In the genomic region with DNA sequence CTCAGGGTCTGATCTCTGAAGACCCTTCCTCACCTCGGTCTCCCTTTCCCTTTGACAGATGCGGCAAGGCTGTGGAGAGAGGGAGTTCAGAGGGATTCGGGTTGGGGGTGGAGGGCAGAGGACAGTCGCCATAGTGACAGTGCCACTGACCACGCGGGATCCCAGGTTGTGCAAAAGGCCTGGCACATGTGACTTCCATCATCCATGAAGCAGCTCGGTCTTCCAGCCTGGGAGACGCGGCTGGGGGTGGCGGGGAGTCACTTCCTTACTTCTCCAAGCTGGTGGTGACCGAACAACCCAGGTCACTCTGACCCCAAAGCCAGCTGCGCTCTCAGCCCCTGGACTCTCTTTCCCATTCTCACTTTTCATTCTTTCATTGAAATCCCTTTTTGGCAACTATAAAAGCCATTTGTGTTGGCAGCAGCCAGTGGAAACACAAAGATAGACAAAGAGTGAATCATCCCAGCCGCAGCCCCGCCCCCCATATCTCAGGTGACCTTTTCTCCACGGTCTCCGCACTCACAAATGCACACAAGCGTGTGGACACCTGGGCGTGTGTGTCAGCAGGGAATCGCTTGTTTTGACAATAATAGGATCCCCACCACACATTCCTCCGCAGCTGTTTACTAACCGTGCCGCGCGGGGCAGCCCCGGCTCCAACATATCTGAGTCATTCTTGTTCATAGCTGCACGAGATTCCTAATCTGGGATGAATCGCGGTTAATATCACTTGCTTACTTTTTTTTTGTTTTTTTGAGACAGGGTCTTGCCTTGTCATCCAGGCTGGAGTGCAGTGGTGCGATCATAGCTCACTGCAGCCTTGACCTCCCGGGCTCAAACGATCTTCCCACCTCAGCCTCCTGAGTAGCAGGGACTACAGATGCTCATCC, we compare ENCODE assay signal across 2 cellular contexts.
A peak's percentile ranks its signal among the peaks of the same experiment; 100 is the strongest.
TF ChIP-seq lines count a peak whose summit lies in the region.

No MANE protein-coding gene starts in this region.

TF ChIP-seq in K562, 482 proteins besides CTCF, POLR2A, EP300 and RAD21 (continued from another document and continues in another):
- TF ChIP-seq C11orf30 (IDR thresholded peaks at IDR 0.05; ENCODE audit: low read depth) (peak; percentile 78), SMAD4 (CRISPR knock-in tag; conservative IDR thresholded peaks at IDR 0.05) (peak; percentile 15; the same call in 1 of the 2 replicates), ZBTB17 (CRISPR knock-in tag; IDR thresholded peaks at IDR 0.05) (peak; percentile 51; the same call in 1 of the 2 replicates), NR2C2 (CRISPR knock-in tag; IDR thresholded peaks at IDR 0.05) (no peak), NR2C2 (tag; IDR thresholded peaks at IDR 0.05) (peak; percentile 76), ARID1B (IDR thresholded peaks at IDR 0.05) (peak; percentile 85), HNRNPLL (IDR thresholded peaks at IDR 0.05; ENCODE audit: low read depth, low read length, poor library complexity, severe bottlenecking) (no peak), ZBTB1 (CRISPR knock-in tag; IDR thresholded peaks at IDR 0.05; ENCODE audit: borderline replicate concordance, low read depth) (0 out of 2 replicates have a peak, but pooled peaks have one; percentile 6), KLF13 (tag; IDR thresholded peaks at IDR 0.05; ENCODE audit: borderline replicate concordance, low read depth) (peak; percentile 37; the same call in 1 of the 2 replicates), NRF1 (conservative IDR thresholded peaks at IDR 0.05 in 1 of 2, IDR thresholded peaks at IDR 0.05 in 1 of 2) (peak; percentile 55 to 57), RBBP5 (IDR thresholded peaks at IDR 0.05; ENCODE audit: borderline replicate concordance, insufficient read depth, low read length, poor library complexity, severe bottlenecking) (peak; percentile 53), ZNF316 (IDR thresholded peaks at IDR 0.05) (peak; percentile 78), LEF1 (IDR thresholded peaks at IDR 0.05) (peak; percentile 79; the same call in 1 of the 2 replicates), DACH1 (IDR thresholded peaks at IDR 0.05; ENCODE audit: partially characterized antibody) (peak; percentile 85), MAZ (CRISPR knock-in tag; conservative IDR thresholded peaks at IDR 0.05 in 1 of 2, IDR thresholded peaks at IDR 0.05 in 1 of 2) (peak; percentile 24 to 52; a peak in 3 of 4 replicates), SP1 (CRISPR knock-in tag; IDR thresholded peaks at IDR 0.05) (peak; percentile 41; the same call in 1 of the 2 replicates), CBFA2T3 (IDR thresholded peaks at IDR 0.05) (peak; percentile 63)
- TF ChIP-seq, protein P1, sequence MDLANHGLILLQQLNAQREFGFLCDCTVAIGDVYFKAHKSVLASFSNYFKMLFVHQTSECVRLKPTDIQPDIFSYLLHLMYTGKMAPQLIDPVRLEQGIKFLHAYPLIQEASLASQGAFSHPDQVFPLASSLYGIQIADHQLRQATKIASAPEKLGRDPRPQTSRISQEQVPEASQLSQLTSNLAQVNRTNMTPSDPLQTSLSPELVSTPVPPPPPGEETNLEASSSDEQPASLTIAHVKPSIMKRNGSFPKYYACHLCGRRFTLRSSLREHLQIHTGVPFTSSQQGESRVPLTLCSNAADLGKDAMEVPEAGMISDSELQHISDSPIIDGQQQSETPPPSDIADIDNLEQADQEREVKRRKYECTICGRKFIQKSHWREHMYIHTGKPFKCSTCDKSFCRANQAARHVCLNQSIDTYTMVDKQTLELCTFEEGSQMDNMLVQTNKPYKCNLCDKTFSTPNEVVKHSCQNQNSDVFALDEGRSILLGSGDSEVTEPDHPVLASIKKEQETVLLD (IDR thresholded peaks at IDR 0.05) = peak; percentile 27
- TF ChIP-seq, protein P2, sequence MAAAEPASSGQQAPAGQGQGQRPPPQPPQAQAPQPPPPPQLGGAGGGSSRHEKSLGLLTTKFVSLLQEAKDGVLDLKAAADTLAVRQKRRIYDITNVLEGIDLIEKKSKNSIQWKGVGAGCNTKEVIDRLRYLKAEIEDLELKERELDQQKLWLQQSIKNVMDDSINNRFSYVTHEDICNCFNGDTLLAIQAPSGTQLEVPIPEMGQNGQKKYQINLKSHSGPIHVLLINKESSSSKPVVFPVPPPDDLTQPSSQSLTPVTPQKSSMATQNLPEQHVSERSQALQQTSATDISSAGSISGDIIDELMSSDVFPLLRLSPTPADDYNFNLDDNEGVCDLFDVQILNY (CRISPR knock-in tag; IDR thresholded peaks at IDR 0.05) = peak; percentile 81; the same call in 1 of the 2 replicates
- TF ChIP-seq, protein P3, sequence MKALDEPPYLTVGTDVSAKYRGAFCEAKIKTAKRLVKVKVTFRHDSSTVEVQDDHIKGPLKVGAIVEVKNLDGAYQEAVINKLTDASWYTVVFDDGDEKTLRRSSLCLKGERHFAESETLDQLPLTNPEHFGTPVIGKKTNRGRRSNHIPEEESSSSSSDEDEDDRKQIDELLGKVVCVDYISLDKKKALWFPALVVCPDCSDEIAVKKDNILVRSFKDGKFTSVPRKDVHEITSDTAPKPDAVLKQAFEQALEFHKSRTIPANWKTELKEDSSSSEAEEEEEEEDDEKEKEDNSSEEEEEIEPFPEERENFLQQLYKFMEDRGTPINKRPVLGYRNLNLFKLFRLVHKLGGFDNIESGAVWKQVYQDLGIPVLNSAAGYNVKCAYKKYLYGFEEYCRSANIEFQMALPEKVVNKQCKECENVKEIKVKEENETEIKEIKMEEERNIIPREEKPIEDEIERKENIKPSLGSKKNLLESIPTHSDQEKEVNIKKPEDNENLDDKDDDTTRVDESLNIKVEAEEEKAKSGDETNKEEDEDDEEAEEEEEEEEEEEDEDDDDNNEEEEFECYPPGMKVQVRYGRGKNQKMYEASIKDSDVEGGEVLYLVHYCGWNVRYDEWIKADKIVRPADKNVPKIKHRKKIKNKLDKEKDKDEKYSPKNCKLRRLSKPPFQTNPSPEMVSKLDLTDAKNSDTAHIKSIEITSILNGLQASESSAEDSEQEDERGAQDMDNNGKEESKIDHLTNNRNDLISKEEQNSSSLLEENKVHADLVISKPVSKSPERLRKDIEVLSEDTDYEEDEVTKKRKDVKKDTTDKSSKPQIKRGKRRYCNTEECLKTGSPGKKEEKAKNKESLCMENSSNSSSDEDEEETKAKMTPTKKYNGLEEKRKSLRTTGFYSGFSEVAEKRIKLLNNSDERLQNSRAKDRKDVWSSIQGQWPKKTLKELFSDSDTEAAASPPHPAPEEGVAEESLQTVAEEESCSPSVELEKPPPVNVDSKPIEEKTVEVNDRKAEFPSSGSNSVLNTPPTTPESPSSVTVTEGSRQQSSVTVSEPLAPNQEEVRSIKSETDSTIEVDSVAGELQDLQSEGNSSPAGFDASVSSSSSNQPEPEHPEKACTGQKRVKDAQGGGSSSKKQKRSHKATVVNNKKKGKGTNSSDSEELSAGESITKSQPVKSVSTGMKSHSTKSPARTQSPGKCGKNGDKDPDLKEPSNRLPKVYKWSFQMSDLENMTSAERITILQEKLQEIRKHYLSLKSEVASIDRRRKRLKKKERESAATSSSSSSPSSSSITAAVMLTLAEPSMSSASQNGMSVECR (CRISPR knock-in tag; IDR thresholded peaks at IDR 0.05) = peak; percentile 30; the same call in 1 of the 2 replicates

TF ChIP-seq in HepG2, 621 proteins besides CTCF, POLR2A, EP300 and RAD21 (continued from another document and continues in another):
- TF ChIP-seq, protein P4, sequence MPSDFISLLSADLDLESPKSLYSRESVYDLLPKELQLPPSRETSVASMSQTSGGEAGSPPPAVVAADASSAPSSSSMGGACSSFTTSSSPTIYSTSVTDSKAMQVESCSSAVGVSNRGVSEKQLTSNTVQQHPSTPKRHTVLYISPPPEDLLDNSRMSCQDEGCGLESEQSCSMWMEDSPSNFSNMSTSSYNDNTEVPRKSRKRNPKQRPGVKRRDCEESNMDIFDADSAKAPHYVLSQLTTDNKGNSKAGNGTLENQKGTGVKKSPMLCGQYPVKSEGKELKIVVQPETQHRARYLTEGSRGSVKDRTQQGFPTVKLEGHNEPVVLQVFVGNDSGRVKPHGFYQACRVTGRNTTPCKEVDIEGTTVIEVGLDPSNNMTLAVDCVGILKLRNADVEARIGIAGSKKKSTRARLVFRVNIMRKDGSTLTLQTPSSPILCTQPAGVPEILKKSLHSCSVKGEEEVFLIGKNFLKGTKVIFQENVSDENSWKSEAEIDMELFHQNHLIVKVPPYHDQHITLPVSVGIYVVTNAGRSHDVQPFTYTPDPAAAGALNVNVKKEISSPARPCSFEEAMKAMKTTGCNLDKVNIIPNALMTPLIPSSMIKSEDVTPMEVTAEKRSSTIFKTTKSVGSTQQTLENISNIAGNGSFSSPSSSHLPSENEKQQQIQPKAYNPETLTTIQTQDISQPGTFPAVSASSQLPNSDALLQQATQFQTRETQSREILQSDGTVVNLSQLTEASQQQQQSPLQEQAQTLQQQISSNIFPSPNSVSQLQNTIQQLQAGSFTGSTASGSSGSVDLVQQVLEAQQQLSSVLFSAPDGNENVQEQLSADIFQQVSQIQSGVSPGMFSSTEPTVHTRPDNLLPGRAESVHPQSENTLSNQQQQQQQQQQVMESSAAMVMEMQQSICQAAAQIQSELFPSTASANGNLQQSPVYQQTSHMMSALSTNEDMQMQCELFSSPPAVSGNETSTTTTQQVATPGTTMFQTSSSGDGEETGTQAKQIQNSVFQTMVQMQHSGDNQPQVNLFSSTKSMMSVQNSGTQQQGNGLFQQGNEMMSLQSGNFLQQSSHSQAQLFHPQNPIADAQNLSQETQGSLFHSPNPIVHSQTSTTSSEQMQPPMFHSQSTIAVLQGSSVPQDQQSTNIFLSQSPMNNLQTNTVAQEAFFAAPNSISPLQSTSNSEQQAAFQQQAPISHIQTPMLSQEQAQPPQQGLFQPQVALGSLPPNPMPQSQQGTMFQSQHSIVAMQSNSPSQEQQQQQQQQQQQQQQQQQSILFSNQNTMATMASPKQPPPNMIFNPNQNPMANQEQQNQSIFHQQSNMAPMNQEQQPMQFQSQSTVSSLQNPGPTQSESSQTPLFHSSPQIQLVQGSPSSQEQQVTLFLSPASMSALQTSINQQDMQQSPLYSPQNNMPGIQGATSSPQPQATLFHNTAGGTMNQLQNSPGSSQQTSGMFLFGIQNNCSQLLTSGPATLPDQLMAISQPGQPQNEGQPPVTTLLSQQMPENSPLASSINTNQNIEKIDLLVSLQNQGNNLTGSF (CRISPR knock-in tag; IDR thresholded peaks at IDR 0.05) = no peak
- TF ChIP-seq TBX3 (IDR thresholded peaks at IDR 0.05; ENCODE audit: borderline replicate concordance) (peak; percentile 60; the same call in 1 of the 2 replicates), SALL1 (CRISPR knock-in tag; IDR thresholded peaks at IDR 0.05) (peak; percentile 74; the same call in 1 of the 2 replicates), SSRP1 (CRISPR knock-in tag; IDR thresholded peaks at IDR 0.05) (0 out of 2 replicates have a peak, but pooled peaks have one; percentile 61), MAF1 (CRISPR knock-in tag; IDR thresholded peaks at IDR 0.05; ENCODE audit: borderline replicate concordance) (no peak), GTF2F1 (IDR thresholded peaks at IDR 0.05; ENCODE audit: low read length) (no peak), ZNF7 (CRISPR knock-in tag; IDR thresholded peaks at IDR 0.05) (no peak), ZMYM2 (CRISPR knock-in tag; IDR thresholded peaks at IDR 0.05) (0 out of 2 replicates have a peak, but pooled peaks have one; percentile 13), ZC3H13 (CRISPR knock-in tag; IDR thresholded peaks at IDR 0.05) (0 out of 2 replicates have a peak, but pooled peaks have one; percentile 18), KLF16 (CRISPR knock-in tag; IDR thresholded peaks at IDR 0.05) (0 out of 4 replicates have a peak, but pooled peaks of 1 of the 2 experiments have one; percentile 21)
- TF ChIP-seq, protein P5, sequence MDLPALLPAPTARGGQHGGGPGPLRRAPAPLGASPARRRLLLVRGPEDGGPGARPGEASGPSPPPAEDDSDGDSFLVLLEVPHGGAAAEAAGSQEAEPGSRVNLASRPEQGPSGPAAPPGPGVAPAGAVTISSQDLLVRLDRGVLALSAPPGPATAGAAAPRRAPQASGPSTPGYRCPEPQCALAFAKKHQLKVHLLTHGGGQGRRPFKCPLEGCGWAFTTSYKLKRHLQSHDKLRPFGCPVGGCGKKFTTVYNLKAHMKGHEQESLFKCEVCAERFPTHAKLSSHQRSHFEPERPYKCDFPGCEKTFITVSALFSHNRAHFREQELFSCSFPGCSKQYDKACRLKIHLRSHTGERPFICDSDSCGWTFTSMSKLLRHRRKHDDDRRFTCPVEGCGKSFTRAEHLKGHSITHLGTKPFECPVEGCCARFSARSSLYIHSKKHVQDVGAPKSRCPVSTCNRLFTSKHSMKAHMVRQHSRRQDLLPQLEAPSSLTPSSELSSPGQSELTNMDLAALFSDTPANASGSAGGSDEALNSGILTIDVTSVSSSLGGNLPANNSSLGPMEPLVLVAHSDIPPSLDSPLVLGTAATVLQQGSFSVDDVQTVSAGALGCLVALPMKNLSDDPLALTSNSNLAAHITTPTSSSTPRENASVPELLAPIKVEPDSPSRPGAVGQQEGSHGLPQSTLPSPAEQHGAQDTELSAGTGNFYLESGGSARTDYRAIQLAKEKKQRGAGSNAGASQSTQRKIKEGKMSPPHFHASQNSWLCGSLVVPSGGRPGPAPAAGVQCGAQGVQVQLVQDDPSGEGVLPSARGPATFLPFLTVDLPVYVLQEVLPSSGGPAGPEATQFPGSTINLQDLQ (CRISPR knock-in tag; IDR thresholded peaks at IDR 0.05) = 0 out of 2 replicates have a peak, but pooled peaks have one; percentile 37
- TF ChIP-seq, protein P6, sequence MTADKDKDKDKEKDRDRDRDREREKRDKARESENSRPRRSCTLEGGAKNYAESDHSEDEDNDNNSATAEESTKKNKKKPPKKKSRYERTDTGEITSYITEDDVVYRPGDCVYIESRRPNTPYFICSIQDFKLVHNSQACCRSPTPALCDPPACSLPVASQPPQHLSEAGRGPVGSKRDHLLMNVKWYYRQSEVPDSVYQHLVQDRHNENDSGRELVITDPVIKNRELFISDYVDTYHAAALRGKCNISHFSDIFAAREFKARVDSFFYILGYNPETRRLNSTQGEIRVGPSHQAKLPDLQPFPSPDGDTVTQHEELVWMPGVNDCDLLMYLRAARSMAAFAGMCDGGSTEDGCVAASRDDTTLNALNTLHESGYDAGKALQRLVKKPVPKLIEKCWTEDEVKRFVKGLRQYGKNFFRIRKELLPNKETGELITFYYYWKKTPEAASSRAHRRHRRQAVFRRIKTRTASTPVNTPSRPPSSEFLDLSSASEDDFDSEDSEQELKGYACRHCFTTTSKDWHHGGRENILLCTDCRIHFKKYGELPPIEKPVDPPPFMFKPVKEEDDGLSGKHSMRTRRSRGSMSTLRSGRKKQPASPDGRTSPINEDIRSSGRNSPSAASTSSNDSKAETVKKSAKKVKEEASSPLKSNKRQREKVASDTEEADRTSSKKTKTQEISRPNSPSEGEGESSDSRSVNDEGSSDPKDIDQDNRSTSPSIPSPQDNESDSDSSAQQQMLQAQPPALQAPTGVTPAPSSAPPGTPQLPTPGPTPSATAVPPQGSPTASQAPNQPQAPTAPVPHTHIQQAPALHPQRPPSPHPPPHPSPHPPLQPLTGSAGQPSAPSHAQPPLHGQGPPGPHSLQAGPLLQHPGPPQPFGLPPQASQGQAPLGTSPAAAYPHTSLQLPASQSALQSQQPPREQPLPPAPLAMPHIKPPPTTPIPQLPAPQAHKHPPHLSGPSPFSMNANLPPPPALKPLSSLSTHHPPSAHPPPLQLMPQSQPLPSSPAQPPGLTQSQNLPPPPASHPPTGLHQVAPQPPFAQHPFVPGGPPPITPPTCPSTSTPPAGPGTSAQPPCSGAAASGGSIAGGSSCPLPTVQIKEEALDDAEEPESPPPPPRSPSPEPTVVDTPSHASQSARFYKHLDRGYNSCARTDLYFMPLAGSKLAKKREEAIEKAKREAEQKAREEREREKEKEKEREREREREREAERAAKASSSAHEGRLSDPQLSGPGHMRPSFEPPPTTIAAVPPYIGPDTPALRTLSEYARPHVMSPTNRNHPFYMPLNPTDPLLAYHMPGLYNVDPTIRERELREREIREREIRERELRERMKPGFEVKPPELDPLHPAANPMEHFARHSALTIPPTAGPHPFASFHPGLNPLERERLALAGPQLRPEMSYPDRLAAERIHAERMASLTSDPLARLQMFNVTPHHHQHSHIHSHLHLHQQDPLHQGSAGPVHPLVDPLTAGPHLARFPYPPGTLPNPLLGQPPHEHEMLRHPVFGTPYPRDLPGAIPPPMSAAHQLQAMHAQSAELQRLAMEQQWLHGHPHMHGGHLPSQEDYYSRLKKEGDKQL (CRISPR knock-in tag; IDR thresholded peaks at IDR 0.05; ENCODE audit: low read depth) = 0 out of 2 replicates have a peak, but pooled peaks have one; percentile 47
